7 cellular contexts compared by ENCODE assay signal in the genomic region with DNA sequence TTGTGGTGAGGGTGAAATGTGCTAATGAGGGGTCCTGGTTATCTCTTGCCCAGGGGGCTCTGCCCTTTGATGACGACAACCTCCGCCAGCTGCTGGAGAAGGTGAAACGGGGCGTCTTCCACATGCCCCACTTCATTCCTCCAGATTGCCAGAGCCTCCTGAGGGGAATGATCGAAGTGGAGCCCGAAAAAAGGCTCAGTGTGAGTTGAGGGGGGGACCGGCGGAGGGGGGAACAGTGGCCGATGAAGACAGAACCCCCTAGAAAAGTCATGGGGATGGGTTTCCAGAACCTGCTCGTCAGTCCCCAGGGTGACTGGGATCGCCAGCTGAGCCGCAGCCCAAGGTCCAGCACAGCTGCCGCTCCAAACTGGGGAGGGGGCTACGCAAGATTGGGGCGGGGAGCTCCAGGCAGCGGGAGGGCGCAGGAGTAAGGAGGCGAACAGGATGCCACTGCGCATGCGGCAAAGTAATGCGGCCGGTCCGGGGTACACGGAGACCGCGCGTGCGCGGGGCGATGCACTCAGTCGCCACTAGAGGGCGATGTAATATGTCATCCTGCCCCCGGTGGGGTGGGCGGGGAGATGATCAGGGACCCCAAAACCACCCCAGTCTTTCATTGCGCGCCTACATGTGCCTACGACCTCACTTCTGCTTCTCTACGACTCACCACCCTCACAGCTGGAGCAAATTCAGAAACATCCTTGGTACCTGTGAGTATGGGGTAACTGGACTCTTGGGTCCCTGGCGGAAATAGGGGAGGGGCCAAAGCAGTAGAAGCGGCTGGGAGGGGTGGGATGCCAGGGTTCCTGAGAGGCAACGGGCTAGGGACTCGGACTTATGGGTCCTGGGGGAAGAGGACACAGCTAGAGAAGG. TPM values are rescaled to one million over a fixed set of nuclear protein-coding genes. Genes with fewer than 3 reads are reported as not detected.
DNase-seq lines count a peak whose midpoint lies in the region; ATAC-seq and TF ChIP-seq lines count a peak whose summit lies in the region.

No MANE protein-coding gene starts in this region.

- in situ Hi-C loops in GM13976 (cut with MboI; ENCODE audit: low sequenced_read_pairs, unreplicated experiment), result no loop called here

- H3K4me3 ChIP-seq in lung, result no peak overlapping the region

- DNase-seq in GM13976 (ENCODE audit: low spot score) (peak; percentile 98), NCI-H526 (lab: John Stamatoyannopoulos, UW) (peak; percentile 22 to 93), lung (ENCODE audit: low spot score) (peak; percentile 86)
- peak; percentile 94 to 98 for DNase-seq in activated CD4-positive, alpha-beta T cell treated with anti-CD3 and anti-CD28 coated beads, Interleukin-2, amount 50 U/mL, for 24 hours (ENCODE audit: low read depth in 1 of 2, low spot score in 1 of 2)
- DNase-seq in stimulated activated CD4-positive, alpha-beta T cell treated with anti-CD3 and anti-CD28 coated beads, TNF-alpha, amount 100 ng/mL, for 48 hours (ENCODE audit: low read depth in 3 of 3), result peak; percentile 86 to 96 (median 92)

- H3K27ac Mint-ChIP-seq in dendritic cell treated with granulocyte-macrophage colony-stimulating factor and Interleukin-4, amounts not matched to agents 40 ng/mL and 50 ng/mL, for 4 days, result no peak overlapping the region

- H3K27me3 Mint-ChIP-seq in dendritic cell treated with granulocyte-macrophage colony-stimulating factor and Interleukin-4, amounts not matched to agents 40 ng/mL and 50 ng/mL, for 4 days, result peaks cover 21% of the 10 kb centered on the region

- H3K9me3 ChIP-seq in lung (ENCODE audit: control insufficient read depth in 2 of 2, insufficient read depth in 1 of 2, low read length in 1 of 2), result no peaks in the 10 kb centered on the region

- peak overlapping the region; percentile 70 for H3K4me3 Mint-ChIP-seq in dendritic cell treated with granulocyte-macrophage colony-stimulating factor and Interleukin-4, amounts not matched to agents 40 ng/mL and 50 ng/mL, for 4 days

- ATAC-seq in HG03135 (IDR thresholded peaks at IDR 0.05; ENCODE audit: unreplicated experiment) (peak; percentile 71), lung (ENCODE audit: insufficient read depth, low FRiP score) (peak; percentile 82)

- H3K9me3 Mint-ChIP-seq in dendritic cell treated with granulocyte-macrophage colony-stimulating factor and Interleukin-4, amounts not matched to agents 40 ng/mL and 50 ng/mL, for 4 days, result no peaks in the 10 kb centered on the region

- intact Hi-C loops in dendritic cell treated with granulocyte-macrophage colony-stimulating factor and Interleukin-4, amounts not matched to agents 40 ng/mL and 50 ng/mL, for 4 days (cut with micrococcal nuclease), result no loop called here

- 13 to 15% methylated on average over 37 to 42 of the region's 42 CpGs for WGBS in lung, 2 donors

- H3K27me3 ChIP-seq in lung (ENCODE audit: control insufficient read depth, insufficient read depth), result no peaks in the 10 kb centered on the region

- H3K27ac ChIP-seq in lung (ENCODE audit: low read depth in 1 of 2, low read length in 1 of 2), result no peak overlapping the region

- no peaks in the 10 kb centered on the region for H3K36me3 ChIP-seq in lung (ENCODE audit: control insufficient read depth in 2 of 2, insufficient read depth in 2 of 2, low read length in 2 of 2)

- H3K4me1 ChIP-seq in lung (ENCODE audit: control insufficient read depth in 2 of 2, insufficient read depth in 2 of 2, low read length in 2 of 2), result peaks cover 0 to 6% of the 10 kb centered on the region in 2 donors

- peaks cover 21% of the 10 kb centered on the region for H3K4me1 Mint-ChIP-seq in dendritic cell treated with granulocyte-macrophage colony-stimulating factor and Interleukin-4, amounts not matched to agents 40 ng/mL and 50 ng/mL, for 4 days (ENCODE audit: low read depth)

- no peaks in the 10 kb centered on the region for H3K36me3 Mint-ChIP-seq in dendritic cell treated with granulocyte-macrophage colony-stimulating factor and Interleukin-4, amounts not matched to agents 40 ng/mL and 50 ng/mL, for 4 days (ENCODE audit: low read depth)

- TF ChIP-seq CTCF in GM13976 (IDR thresholded peaks at IDR 0.05; ENCODE audit: borderline replicate concordance, control extremely low read depth, extremely low read depth, insufficient read depth, missing control alignments) (peak; percentile 93), lung (IDR thresholded peaks at IDR 0.05; ENCODE audit: control extremely low read depth, extremely low read depth) (peak; percentile 84)

RNA-seq across cellular contexts. Expression of a gene that starts 17.9 kb away (rescaled TPM):
- 1 to 10 TPM; 2.1 to 6.4 TPM for total RNA-seq in lung
- under 1 TPM; 0.53 to 0.94 TPM for polyA plus RNA-seq in lung

RNA-seq across cellular contexts. Expression of a gene that starts 21.8 kb away (rescaled TPM):
- 10 to 100 TPM; 19.3 to 53.1 TPM for total RNA-seq in lung
- polyA plus RNA-seq in lung, result 10 to 100 TPM; 50.2 to 62.2 TPM

RNA-seq across cellular contexts. Expression of a gene that starts 23.4 kb away (rescaled TPM):
- total RNA-seq in lung, result 10 to 100 TPM in 1 of 2 donors, 1 to 10 TPM in 1; 2.3 to 20.6 TPM
- polyA plus RNA-seq in lung, result 10 to 100 TPM; 13.4 to 23.0 TPM

RNA-seq across cellular contexts. Expression of a gene that starts 38.0 kb away (rescaled TPM):
- 10 to 100 TPM; 14.1 to 16.5 TPM for total RNA-seq in lung
- 10 to 100 TPM in 1 of 2 donors, 1 to 10 TPM in 1; 6.7 to 10.9 TPM for polyA plus RNA-seq in lung

RNA-seq across cellular contexts. Expression of a gene that starts 42.9 kb away (rescaled TPM):
- total RNA-seq in lung, result 10 to 100 TPM; 37.3 to 86.3 TPM
- polyA plus RNA-seq in lung, result 10 to 100 TPM; 37.8 to 58.4 TPM
